Comparison of ENCODE assay signal across 10 cellular contexts in genomic region chr3:188697127-188697526, GRCh38.
DNase-seq lines count a peak whose midpoint lies in the region; ATAC-seq and TF ChIP-seq lines count a peak whose summit lies in the region.
"Had no signal": no experiment of that assay in that cellular context is flagged by ENCODE, and none has a peak within 500 bp of the region (broad histone marks: within the 10 kb centered on the region; RNA-seq: fewer than 3 reads in every experiment).

No MANE protein-coding gene starts in this region.

- H3K36me3 ChIP-seq in suprapubic skin, result no peaks in the 10 kb centered on the region
- H3K36me3 ChIP-seq: tibial artery had no signal

- H3K4me1 ChIP-seq in suprapubic skin, result no peaks in the 10 kb centered on the region

- WGBS in suprapubic skin, result 86% methylated on average over 7 of the region's 7 CpGs

- TF ChIP-seq CTCF in suprapubic skin (IDR thresholded peaks at IDR 0.05), result no peak

- no peak for TF ChIP-seq EP300 in suprapubic skin (IDR thresholded peaks at IDR 0.05)

- ATAC-seq in GM21825 (IDR thresholded peaks at IDR 0.05; ENCODE audit: unreplicated experiment), result peak; percentile 82
- ATAC-seq in HG03575 (IDR thresholded peaks at IDR 0.05; ENCODE audit: extremely low read depth, insufficient number of reproducible peaks, low FRiP score, unreplicated experiment), result peak; percentile 48

- H3K27ac ChIP-seq in suprapubic skin, result no peak overlapping the region
- H3K27ac ChIP-seq: KMS-11, tibial artery had no signal

- no peaks in the 10 kb centered on the region for H3K9me3 ChIP-seq in suprapubic skin
- H3K9me3 ChIP-seq: tibial artery had no signal

- H3K27me3 ChIP-seq in suprapubic skin, result no peaks in the 10 kb centered on the region
- H3K27me3 ChIP-seq: tibial artery had no signal

- DNase-seq in activated T-cell treated with anti-CD3 and anti-CD28 coated beads for 48 hours (ENCODE audit: low read depth), result peak; percentile 3
- DNase-seq in activated T-cell treated with anti-CD3 and anti-CD28 coated beads, Interleukin-2, amount 50 U/mL, for 1 hour, result no peak
- peak; percentile 40 for DNase-seq in stimulated activated CD4-positive, alpha-beta T cell treated with anti-CD3 and anti-CD28 coated beads, Interleukin-4, amount 100 ng/mL, for 24 hours
- no peak for DNase-seq in SW480 (ENCODE audit: low spot score)
- no peak for DNase-seq in DMS53 (lab: John Stamatoyannopoulos, UW)
- DNase-seq in suprapubic skin (ENCODE audit: low spot score in 2 of 2), result no peak
- DNase-seq: tibial artery had no signal

- no peak overlapping the region for H3K4me3 ChIP-seq in suprapubic skin
- H3K4me3 ChIP-seq: tibial artery had no signal

- no peak for TF ChIP-seq POLR2A in suprapubic skin (IDR thresholded peaks at IDR 0.05)

Comparison
In these comparisons a context has a peak if more than half of its experiments do, and no peak if none do; other contexts are left out.
1. DNase-seq: peak in activated T-cell treated with anti-CD3 and anti-CD28 coated beads for 48 hours (single experiment) and stimulated activated CD4-positive, alpha-beta T cell treated with anti-CD3 and anti-CD28 coated beads, Interleukin-4, amount 100 ng/mL, for 24 hours (single experiment); none in activated T-cell treated with anti-CD3 and anti-CD28 coated beads, Interleukin-2, amount 50 U/mL, for 1 hour (single experiment), SW480 (single experiment), DMS53 (single experiment) and suprapubic skin (0 of 2).